14 cellular contexts compared by ENCODE assay signal in the genomic region with DNA sequence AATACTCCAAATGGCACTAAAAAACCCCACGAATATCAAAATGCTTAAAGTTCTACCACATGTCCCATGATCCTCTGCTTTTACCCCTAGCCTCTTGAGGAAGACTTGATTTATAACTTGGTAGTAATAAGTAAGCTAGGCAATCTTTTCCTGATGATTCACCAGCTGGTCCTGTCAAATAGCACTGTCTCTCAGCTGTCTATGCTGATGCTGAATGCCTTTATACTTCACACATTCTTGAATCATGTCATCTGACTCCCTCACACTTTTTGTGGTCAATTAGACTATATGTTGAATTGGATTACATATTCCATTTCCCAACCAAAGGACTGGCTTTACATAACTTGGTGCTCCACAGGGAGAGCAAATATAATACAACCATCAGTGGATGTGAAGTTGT. TPM values are rescaled to one million over a fixed set of nuclear protein-coding genes. Genes with fewer than 3 reads are reported as not detected.
DNase-seq lines count a peak whose midpoint lies in the region; ATAC-seq and TF ChIP-seq lines count a peak whose summit lies in the region.
"Had no signal": no experiment of that assay in that cellular context is flagged by ENCODE, and none has a peak within 500 bp of the region (broad histone marks: within the 10 kb centered on the region; RNA-seq: fewer than 3 reads in every experiment).

No MANE protein-coding gene starts in this region.

- peaks cover 7% of the 10 kb centered on the region for H3K9me3 Mint-ChIP-seq in activated CD4-positive, alpha-beta T cell treated with anti-CD3 and anti-CD28 coated beads for 36 hours (ENCODE audit: low read depth)

- H3K4me1 ChIP-seq in thyroid gland, result no peaks in the 10 kb centered on the region
- H3K4me1 ChIP-seq: A549, right lobe of liver had no signal

- H3K4me3 ChIP-seq in thyroid gland (replicated peaks in 1 of 3), result no peak overlapping the region
- H3K4me3 ChIP-seq: A549, right lobe of liver, testis had no signal

- H3K27ac Mint-ChIP-seq in activated CD4-positive, alpha-beta T cell treated with anti-CD3 and anti-CD28 coated beads for 36 hours, result peak overlapping the region; percentile 2

- 94 to 95% methylated on average over 1 of the region's 1 CpG for WGBS in thyroid gland, 2 donors

- POLR2A ChIA-PET in activated CD4-positive, alpha-beta T cell treated with anti-CD3 and anti-CD28 coated beads for 36 hours (lab: Charles Lee), result no interaction called here

- DNase-seq in activated CD4-positive, alpha-beta T cell treated with anti-CD3 and anti-CD28 coated beads for 36 hours, result no peak
- DNase-seq in activated CD4-positive, alpha-beta T cell treated with anti-CD3 and anti-CD28 coated beads for 48 hours, result no peak
- peak; percentile 55 for DNase-seq in RKO (ENCODE audit: low spot score)
- peak; percentile 24 for DNase-seq in epithelial cell of prostate (ENCODE audit: low read depth, low spot score)
- peak; percentile 81 for DNase-seq in renal cortical epithelial cell (ENCODE audit: low read depth)
- DNase-seq in activated CD8-positive, alpha-beta memory T cell treated with anti-CD3 and anti-CD28 coated beads, Interleukin-2, amount 50 U/mL, for 4 hours, result no peak
- DNase-seq in iPS-NIHi11 (ENCODE audit: low spot score), result no peak
- no peak for DNase-seq in thyroid gland
- DNase-seq: NCI-H2107, OCI-M1, right lobe of liver, T-helper 9 cell, testis had no signal

- intact Hi-C loops in activated CD4-positive, alpha-beta T cell treated with anti-CD3 and anti-CD28 coated beads for 36 hours (cut with DNase I, micrococcal nuclease), result no loop called here
- intact Hi-C loops in thyroid gland (cut with DNase I), result no loop called here

- no peak for TF ChIP-seq CTCF in thyroid gland (IDR thresholded peaks at IDR 0.05)

- no peak overlapping the region for H3K4me3 Mint-ChIP-seq in activated CD4-positive, alpha-beta T cell treated with anti-CD3 and anti-CD28 coated beads for 36 hours

- no peaks in the 10 kb centered on the region for H3K27me3 Mint-ChIP-seq in activated CD4-positive, alpha-beta T cell treated with anti-CD3 and anti-CD28 coated beads for 36 hours

- H3K36me3 ChIP-seq in thyroid gland, result no peaks in the 10 kb centered on the region
- H3K36me3 ChIP-seq: right lobe of liver had no signal

- H3K9me3 ChIP-seq in thyroid gland, result no peaks in the 10 kb centered on the region
- H3K9me3 ChIP-seq: A549, right lobe of liver, testis had no signal

- TF ChIP-seq POLR2A in thyroid gland (IDR thresholded peaks at IDR 0.05), result no peak

- H3K36me3 Mint-ChIP-seq in activated CD4-positive, alpha-beta T cell treated with anti-CD3 and anti-CD28 coated beads for 36 hours (ENCODE audit: low read depth), result peaks cover 44% of the 10 kb centered on the region

- no peak overlapping the region for H3K27ac ChIP-seq in epithelial cell of prostate
- no peak overlapping the region for H3K27ac ChIP-seq in thyroid gland
- H3K27ac ChIP-seq: A549, right lobe of liver had no signal

- peaks cover 48% of the 10 kb centered on the region for H3K4me1 Mint-ChIP-seq in activated CD4-positive, alpha-beta T cell treated with anti-CD3 and anti-CD28 coated beads for 36 hours

- H3K27me3 ChIP-seq in thyroid gland, result no peaks in the 10 kb centered on the region
- H3K27me3 ChIP-seq: right lobe of liver, testis had no signal

- peak; percentile 64 for ATAC-seq in activated CD4-positive, alpha-beta T cell treated with anti-CD3 and anti-CD28 coated beads for 36 hours
- ATAC-seq: A549, right lobe of liver had no signal

- CTCF ChIA-PET in activated CD4-positive, alpha-beta T cell treated with anti-CD3 and anti-CD28 coated beads for 36 hours (lab: Charles Lee), result interaction anchor here (1.4 kb wide), 1 partner anchor 11 kb away, joined by 4 read pairs; no protein-coding TSS in a partner anchor

RNA-seq across cellular contexts. Expression of a gene that starts 16.6 kb away (rescaled TPM):
- 10 to 100 TPM; 20.8 to 22.9 TPM for total RNA-seq in activated CD4-positive, alpha-beta T cell treated with anti-CD3 and anti-CD28 coated beads for 36 hours
- 5.6 and 10.5 TPM in 2 replicates for total RNA-seq in renal cortical epithelial cell
- 10 to 100 TPM in 2 of 4 donors, 1 to 10 TPM in 2; 8.6 to 19.6 (median 11.9) TPM for total RNA-seq in thyroid gland

Comparison
In these comparisons a context has a peak if more than half of its experiments do, and no peak if none do; other contexts are left out.
1. DNase-seq: peak in RKO (single experiment), epithelial cell of prostate (single experiment) and renal cortical epithelial cell (single experiment); none in activated CD4-positive, alpha-beta T cell treated with anti-CD3 and anti-CD28 coated beads for 36 hours (single experiment), activated CD4-positive, alpha-beta T cell treated with anti-CD3 and anti-CD28 coated beads for 48 hours (single experiment), activated CD8-positive, alpha-beta memory T cell treated with anti-CD3 and anti-CD28 coated beads, Interleukin-2, amount 50 U/mL, for 4 hours (single experiment), iPS-NIHi11 (single experiment) and thyroid gland (0 of 2).